ENCODE assay signal across 9 cellular contexts in genomic region chr10:69800109-69800508, GRCh38. TPM values are rescaled to one million over a fixed set of nuclear protein-coding genes. Genes with fewer than 3 reads are reported as not detected.
DNase-seq lines count a peak whose midpoint lies in the region; ATAC-seq, FAIRE-seq and TF ChIP-seq lines count a peak whose summit lies in the region.
"Had no signal": no experiment of that assay in that cellular context is flagged by ENCODE, and none has a peak within 500 bp of the region (broad histone marks: within the 10 kb centered on the region; RNA-seq: fewer than 3 reads in every experiment).

No MANE protein-coding gene starts in this region.

- 25 to 42% (median 29%) methylated on average over 3 of the region's 3 CpGs for WGBS in small intestine, 3 donors

- H3K27me3 ChIP-seq in small intestine (ENCODE audit: control insufficient read depth in 2 of 2, insufficient read depth in 2 of 2, low read length in 2 of 2): peaks cover 6 to 8% of the 10 kb centered on the region in 2 donors

- peaks cover 50% of the 10 kb centered on the region for H3K4me1 Mint-ChIP-seq in HFFc6 (ENCODE audit: low read depth)
- H3K4me1 Mint-ChIP-seq in T-helper 17 cell: peaks cover 14% of the 10 kb centered on the region
- H3K4me1 Mint-ChIP-seq in glutamatergic neuron (ENCODE audit: low read depth, unreplicated experiment): peaks cover 19% of the 10 kb centered on the region
- H3K4me1 Mint-ChIP-seq in activated naive CD4-positive, alpha-beta T cell treated with anti-CD3 and anti-CD28 coated beads, Interleukin-2, amount 10 ng/mL, durations not matched to agents 7 days and 5 days: peaks cover 14% of the 10 kb centered on the region

- H3K27ac Mint-ChIP-seq in HFFc6 (no peak overlapping the region), T-helper 17 cell (no peak overlapping the region), glutamatergic neuron (ENCODE audit: unreplicated experiment) (no peak overlapping the region)
- H3K27ac Mint-ChIP-seq in activated naive CD4-positive, alpha-beta T cell treated with anti-CD3 and anti-CD28 coated beads, Interleukin-2, amount 10 ng/mL, durations not matched to agents 7 days and 5 days: no peak overlapping the region

- H3K4me3 Mint-ChIP-seq in HFFc6 (no peak overlapping the region), T-helper 17 cell (peak overlapping the region; percentile 36), glutamatergic neuron (ENCODE audit: unreplicated experiment) (no peak overlapping the region)
- no peak overlapping the region for H3K4me3 Mint-ChIP-seq in activated naive CD4-positive, alpha-beta T cell treated with anti-CD3 and anti-CD28 coated beads, Interleukin-2, amount 10 ng/mL, durations not matched to agents 7 days and 5 days

- peaks cover 6% of the 10 kb centered on the region; the same call in 1 of the 2 replicates for H3K36me3 Mint-ChIP-seq in HFFc6 (ENCODE audit: low read depth)
- peaks cover 3% of the 10 kb centered on the region for H3K36me3 Mint-ChIP-seq in T-helper 17 cell (ENCODE audit: low read depth)
- H3K36me3 Mint-ChIP-seq in glutamatergic neuron (ENCODE audit: unreplicated experiment): peaks cover 4% of the 10 kb centered on the region
- H3K36me3 Mint-ChIP-seq in activated naive CD4-positive, alpha-beta T cell treated with anti-CD3 and anti-CD28 coated beads, Interleukin-2, amount 10 ng/mL, durations not matched to agents 7 days and 5 days: no peaks in the 10 kb centered on the region

- CTCF ChIA-PET in activated naive CD4-positive, alpha-beta T cell treated with anti-CD3 and anti-CD28 coated beads, Interleukin-2, amount 10 ng/mL, durations not matched to agents 7 days and 5 days (lab: Charles Lee): interaction anchor here (0.7 to 4.7 kb wide), 12 partner anchors 9 to 294 kb away, joined by 3 to 29 read pairs (median 4); no protein-coding TSS in a partner anchor

- no peak for FAIRE-seq in small intestine (lab: Jason Lieb, UNC)
- FAIRE-seq: frontal cortex had no signal

- no peak overlapping the region for H3K4me3 ChIP-seq in small intestine (ENCODE audit: low read depth in 1 of 2, low read length in 2 of 2)

- TF ChIP-seq CTCF in HFFc6 (IDR thresholded peaks at IDR 0.05) (peak; percentile 88), glutamatergic neuron (IDR thresholded peaks at IDR 0.05; ENCODE audit: partially characterized antibody, unreplicated experiment) (peak; percentile 72)

- H3K27me3 Mint-ChIP-seq in HFFc6 (ENCODE audit: insufficient read depth) (peaks cover 18% of the 10 kb centered on the region), T-helper 17 cell (peaks cover 65% of the 10 kb centered on the region), glutamatergic neuron (ENCODE audit: unreplicated experiment) (peaks cover 15% of the 10 kb centered on the region)
- peaks cover 83% of the 10 kb centered on the region for H3K27me3 Mint-ChIP-seq in activated naive CD4-positive, alpha-beta T cell treated with anti-CD3 and anti-CD28 coated beads, Interleukin-2, amount 10 ng/mL, durations not matched to agents 7 days and 5 days

- H3K9me3 Mint-ChIP-seq in HFFc6 (peaks cover 17% of the 10 kb centered on the region), glutamatergic neuron (ENCODE audit: unreplicated experiment) (peaks cover 6% of the 10 kb centered on the region)
- peaks cover 3% of the 10 kb centered on the region for H3K9me3 Mint-ChIP-seq in activated naive CD4-positive, alpha-beta T cell treated with anti-CD3 and anti-CD28 coated beads, Interleukin-2, amount 10 ng/mL, durations not matched to agents 7 days and 5 days

- H3K4me1 ChIP-seq in small intestine (ENCODE audit: control insufficient read depth in 2 of 2, insufficient read depth in 1 of 2, low read depth in 1 of 2, low read length in 1 of 2): peaks cover 0 to 2% of the 10 kb centered on the region in 2 donors

- H3K36me3 ChIP-seq in small intestine (ENCODE audit: control insufficient read depth in 2 of 2, insufficient read depth in 2 of 2, low read length in 2 of 2): no peaks in the 10 kb centered on the region

- H3K27ac ChIP-seq in small intestine (ENCODE audit: low read depth in 1 of 2, low read length in 1 of 2): no peak overlapping the region

- DNase-seq in COLO829 (ENCODE audit: low spot score) (peak; percentile 45), HFFc6 (peak; percentile 62), T-helper 17 cell (no peak), glutamatergic neuron (peak; percentile 59), small intestine (peak; percentile 63)
- no peak for DNase-seq in activated naive CD4-positive, alpha-beta T cell treated with anti-CD3 and anti-CD28 coated beads, Interleukin-2, amount 10 ng/mL, durations not matched to agents 7 days and 5 days

- H3K9me3 ChIP-seq in T-helper 17 cell (ENCODE audit: control insufficient read depth, low read length, poor library complexity, severe bottlenecking) (peaks cover 7% of the 10 kb centered on the region), small intestine (ENCODE audit: control insufficient read depth, low read depth) (no peaks in the 10 kb centered on the region)

- no peak for ATAC-seq in T-helper 17 cell
- ATAC-seq in GM21723 (IDR thresholded peaks at IDR 0.05; ENCODE audit: unreplicated experiment): no peak
- ATAC-seq in GM18519 (IDR thresholded peaks at IDR 0.05; ENCODE audit: low FRiP score, unreplicated experiment): no peak

RNA-seq across cellular contexts. Expression of gene COL13A1, which starts 1.6 kb away (rescaled TPM):
- total RNA-seq in HFFc6 (2021; fragmentation: NEBNext Ultra II Directional; extraction: Animal tissue kit (Norgen Biotek cat#: 25700)): 10 to 100 TPM; 33.5 to 46.6 (median 38.1) TPM
- total RNA-seq in T-helper 17 cell: not detected
- 8.5 TPM for total RNA-seq in glutamatergic neuron (ENCODE audit: unreplicated experiment)
- under 1 TPM; 0.45 to 0.66 (median 0.54) TPM for polyA plus RNA-seq in small intestine

Comparison
In these comparisons a context has a peak if more than half of its experiments do, and no peak if none do; other contexts are left out.
1. DNase-seq: peak in COLO829 (single experiment), HFFc6 (single experiment), glutamatergic neuron (single experiment) and small intestine (single experiment); none in T-helper 17 cell (0 of 3) and activated naive CD4-positive, alpha-beta T cell treated with anti-CD3 and anti-CD28 coated beads, Interleukin-2, amount 10 ng/mL, durations not matched to agents 7 days and 5 days (single experiment).